ENCODE assay signal across 10 cellular contexts in the genomic region with DNA sequence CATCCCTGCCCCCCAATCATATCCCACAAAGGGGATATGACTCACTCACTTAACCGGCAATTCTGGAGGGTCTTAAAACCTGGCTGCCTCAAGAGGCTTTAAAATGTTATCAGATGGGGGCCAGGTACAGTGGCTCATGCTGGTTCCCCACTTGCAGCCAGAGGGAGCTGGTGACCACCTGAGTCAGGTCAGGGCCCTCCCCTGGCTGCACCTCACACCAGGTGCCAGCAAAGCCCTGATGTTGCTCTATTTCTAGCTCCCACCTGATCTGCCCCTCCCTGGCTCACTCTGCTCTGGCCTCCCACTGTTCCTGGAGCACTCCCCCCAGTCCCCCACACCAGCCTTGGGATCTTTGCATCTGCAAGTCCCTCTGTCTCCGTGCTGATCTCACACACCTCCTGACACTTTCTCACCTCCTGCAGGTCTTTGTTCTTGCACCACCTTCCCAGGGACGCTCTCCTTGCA. TPM values are rescaled to one million over a fixed set of nuclear protein-coding genes. Genes with fewer than 3 reads are reported as not detected.
A peak's percentile ranks its signal among the peaks of the same experiment; 100 is the strongest.
DNase-seq lines count a peak whose midpoint lies in the region; ATAC-seq and TF ChIP-seq lines count a peak whose summit lies in the region.
"Had no signal": no experiment of that assay in that cellular context is flagged by ENCODE, and none has a peak within 500 bp of the region (broad histone marks: within the 10 kb centered on the region; RNA-seq: fewer than 3 reads in every experiment).

No MANE protein-coding gene starts in this region.

- H3K4me3 ChIP-seq in OCI-LY3 (ENCODE audit: low read length), result no peak overlapping the region
- no peak overlapping the region for H3K4me3 ChIP-seq in hepatocyte
- H3K4me3 ChIP-seq: sigmoid colon had no signal

- H3K9ac ChIP-seq in OCI-LY3 (ENCODE audit: low read length), result no peak overlapping the region

- TF ChIP-seq CTCF in OCI-LY3 (IDR thresholded peaks at IDR 0.05; ENCODE audit: low read depth, low read length) (peak; percentile 54), hepatocyte (IDR thresholded peaks at IDR 0.05; ENCODE audit: poor library complexity) (peak; percentile 43)

- no peak overlapping the region for H3K27ac ChIP-seq in OCI-LY3 (ENCODE audit: low read length)
- H3K27ac ChIP-seq in hepatocyte, result no peak overlapping the region
- H3K27ac ChIP-seq: sigmoid colon had no signal

- H3K79me2 ChIP-seq in OCI-LY3 (ENCODE audit: low read length) (no peaks in the 10 kb centered on the region), hepatocyte (no peaks in the 10 kb centered on the region)

- WGBS in hepatocyte (ENCODE audit: low lambda C conversion rate, missing lambda C conversion rate), result 40% methylated on average over 3 of the region's 3 CpGs

- intact Hi-C loops in Right ventricle myocardium superior (cut with DNase I) (no loop called here), left ventricle myocardium superior (cut with micrococcal nuclease) (no loop called here)

- no peaks in the 10 kb centered on the region for H4K20me1 ChIP-seq in OCI-LY3 (ENCODE audit: insufficient read depth, low read length)
- H4K20me1 ChIP-seq in hepatocyte (ENCODE audit: insufficient read depth, poor library complexity, severe bottlenecking), result no peaks in the 10 kb centered on the region

- H3K4me1 ChIP-seq in OCI-LY3 (ENCODE audit: low read length), result no peaks in the 10 kb centered on the region
- no peaks in the 10 kb centered on the region for H3K4me1 ChIP-seq in hepatocyte (ENCODE audit: insufficient read depth)
- H3K4me1 ChIP-seq: sigmoid colon had no signal

- DNase-seq in Right ventricle myocardium superior (peak; percentile 26), left ventricle myocardium superior (no peak), hepatocyte (ENCODE audit: low spot score) (peak; percentile 47), hypothalamus (lab: John Stamatoyannopoulos, UW) (no peak), epidermal melanocyte (ENCODE audit: insufficient read length, low spot score) (no peak), medulla oblongata (ENCODE audit: extremely low spot score) (no peak)
- DNase-seq: sigmoid colon had no signal

- H2AFZ ChIP-seq in OCI-LY3 (ENCODE audit: low read depth, low read length) (no peak overlapping the region), hepatocyte (no peak overlapping the region)

- no peaks in the 10 kb centered on the region for H3K9me2 ChIP-seq in hepatocyte (replicated peaks; ENCODE audit: insufficient read depth)

- H3K27me3 ChIP-seq in OCI-LY3 (ENCODE audit: low read depth, low read length), result peaks cover 26% of the 10 kb centered on the region
- H3K27me3 ChIP-seq in hepatocyte, result no peaks in the 10 kb centered on the region

- H3K9me3 ChIP-seq in OCI-LY3 (ENCODE audit: insufficient read depth, low read length) (no peaks in the 10 kb centered on the region), hepatocyte (ENCODE audit: low read depth) (no peaks in the 10 kb centered on the region)
- H3K9me3 ChIP-seq: sigmoid colon had no signal

- no peak for ATAC-seq in Right ventricle myocardium superior (ENCODE audit: poor library complexity)
- no peak for ATAC-seq in left ventricle myocardium superior
- no peak for ATAC-seq in HG02870 (IDR thresholded peaks at IDR 0.05; ENCODE audit: unreplicated experiment)

- H3K36me3 ChIP-seq in OCI-LY3 (replicated peaks; ENCODE audit: low read depth, low read length) (no peaks in the 10 kb centered on the region), hepatocyte (replicated peaks; ENCODE audit: insufficient read depth, low read depth) (no peaks in the 10 kb centered on the region)
- H3K36me3 ChIP-seq: sigmoid colon had no signal

- H3K4me2 ChIP-seq in OCI-LY3 (ENCODE audit: low read length), result no peak overlapping the region
- H3K4me2 ChIP-seq in hepatocyte, result no peak overlapping the region

RNA-seq across cellular contexts. Expression of a gene that starts 14.2 kb away (rescaled TPM):
- total RNA-seq in Right ventricle myocardium superior, result 5.6 TPM
- total RNA-seq in left ventricle myocardium superior, result 9.8 TPM
- 150 and 162 TPM in 2 replicates for total RNA-seq in hepatocyte
- 206 and 241 TPM in 2 replicates for polyA plus RNA-seq in hepatocyte
- total RNA-seq: frontal cortex had no signal

RNA-seq across cellular contexts. Expression of a gene that starts 25.5 kb away (rescaled TPM):
- total RNA-seq in Right ventricle myocardium superior (48.2 TPM), left ventricle myocardium superior (45.7 TPM), hepatocyte (0.20 and 0.60 TPM in 2 replicates)
- 2.5 and 3.1 TPM in 2 replicates for polyA plus RNA-seq in hepatocyte

RNA-seq across cellular contexts. Expression of a gene that starts 55.6 kb away (rescaled TPM):
- total RNA-seq in Right ventricle myocardium superior (25.5 TPM), left ventricle myocardium superior (30.6 TPM), hepatocyte (34.8 and 35.4 TPM in 2 replicates)
- polyA plus RNA-seq in hepatocyte, result 80.2 and 92.4 TPM in 2 replicates

RNA-seq across cellular contexts. Expression of a gene that starts 59.9 kb away (rescaled TPM):
- total RNA-seq in Right ventricle myocardium superior (1.3 TPM), left ventricle myocardium superior (3.1 TPM), hepatocyte (225 and 235 TPM in 2 replicates)
- 491 and 542 TPM in 2 replicates for polyA plus RNA-seq in hepatocyte
- total RNA-seq: frontal cortex had no signal

Comparison
In these comparisons a context has a peak if more than half of its experiments do, and no peak if none do; other contexts are left out.
1. DNase-seq: peak in Right ventricle myocardium superior (single experiment) and hepatocyte (single experiment); none in left ventricle myocardium superior (single experiment), hypothalamus (0 of 51), epidermal melanocyte (single experiment) and medulla oblongata (single experiment).
2. RNA of a gene that starts 14.2 kb away (total RNA-seq): 150 to 162 TPM in hepatocyte; 9.8 TPM in left ventricle myocardium superior (single experiment) and 5.6 TPM in Right ventricle myocardium superior (single experiment); every median in the first group is over 10 times any median in the second.
3. RNA of a gene that starts 25.5 kb away (total RNA-seq): 48.2 TPM in Right ventricle myocardium superior (single experiment) and 45.7 TPM in left ventricle myocardium superior (single experiment); 0.20 to 0.60 TPM in hepatocyte; every median in the first group is over 10 times any median in the second.